In genomic region chr19:44141191-44142013, GRCh38 we compare ENCODE assay signal across 8 cellular contexts. TPM values are rescaled to one million over a fixed set of nuclear protein-coding genes. Genes with fewer than 3 reads are reported as not detected.
DNase-seq lines count a peak whose midpoint lies in the region; ATAC-seq and TF ChIP-seq lines count a peak whose summit lies in the region.

Gene ZNF234, plus strand, starts transcription at chr19:44141554. Its CDS starts 3,079 bp downstream, at chr19:44144633.

- peak; percentile 88 for DNase-seq in GM10248 (ENCODE audit: extremely low spot score)
- DNase-seq in NCI-H345 treated with DMSO at 0.1 percent for 48 hours (lab: John Stamatoyannopoulos, UW; ENCODE audit: unreplicated experiment): peak; percentile 35
- DNase-seq in activated CD4-positive, alpha-beta T cell treated with anti-CD3 and anti-CD28 coated beads, Interleukin-2, amount 10 ng/mL, durations not matched to agents 24 days and 14 days: peak; percentile 90
- DNase-seq in colonic mucosa: peak; percentile 91
- peak; percentile 80 to 83 for DNase-seq in left colon
- DNase-seq in stimulated activated CD4-positive, alpha-beta T cell treated with anti-CD3 and anti-CD28 coated beads, Interleukin-1b, Interleukin-23, amount 100 ng/mL, for 1 hour (ENCODE audit: low read depth in 2 of 2): peak; percentile 14 to 42
- DNase-seq in SKM-1 treated with dmso at 0.1 percent for 144 hours (lab: John Stamatoyannopoulos, UW; ENCODE audit: unreplicated experiment): no peak

- H3K4me3 ChIP-seq in colonic mucosa: peak within 1 kb of the TSS; percentile 93

- peak within 1 kb of the TSS; percentile 65 for H3K27ac ChIP-seq in colonic mucosa

- H3K4me1 Mint-ChIP-seq in activated CD4-positive, alpha-beta T cell treated with anti-CD3 and anti-CD28 coated beads, Interleukin-2, amount 10 ng/mL, durations not matched to agents 24 days and 14 days: peaks cover 15% of the 10 kb centered on the region

- H3K4me3 Mint-ChIP-seq in activated CD4-positive, alpha-beta T cell treated with anti-CD3 and anti-CD28 coated beads, Interleukin-2, amount 10 ng/mL, durations not matched to agents 24 days and 14 days: peak within 1 kb of the TSS; percentile 92

- H3K27ac Mint-ChIP-seq in activated CD4-positive, alpha-beta T cell treated with anti-CD3 and anti-CD28 coated beads, Interleukin-2, amount 10 ng/mL, durations not matched to agents 24 days and 14 days: peak within 1 kb of the TSS; percentile 94

- H3K4me1 ChIP-seq in colonic mucosa: peaks cover 12% of the 10 kb centered on the region

- ATAC-seq in HG02870 (IDR thresholded peaks at IDR 0.05; ENCODE audit: unreplicated experiment) (peak; percentile 72), left colon (peak; percentile 98)

- H3K27me3 ChIP-seq in colonic mucosa: no peaks in the 10 kb centered on the region

- H3K9me3 ChIP-seq in colonic mucosa: no peaks in the 10 kb centered on the region

- H3K36me3 Mint-ChIP-seq in activated CD4-positive, alpha-beta T cell treated with anti-CD3 and anti-CD28 coated beads, Interleukin-2, amount 10 ng/mL, durations not matched to agents 24 days and 14 days (ENCODE audit: low read depth): peaks cover 33% of the 10 kb centered on the region

- no peaks in the 10 kb centered on the region for H3K27me3 Mint-ChIP-seq in activated CD4-positive, alpha-beta T cell treated with anti-CD3 and anti-CD28 coated beads, Interleukin-2, amount 10 ng/mL, durations not matched to agents 24 days and 14 days

- H3K9me3 Mint-ChIP-seq in activated CD4-positive, alpha-beta T cell treated with anti-CD3 and anti-CD28 coated beads, Interleukin-2, amount 10 ng/mL, durations not matched to agents 24 days and 14 days: peaks cover 37% of the 10 kb centered on the region

- H3K9ac ChIP-seq in colonic mucosa (ENCODE audit: low read depth in 2 of 2, low read length in 2 of 2): peak within 1 kb of the TSS; percentile 83 to 92

- TF ChIP-seq CTCF in GM10248 (IDR thresholded peaks at IDR 0.05; ENCODE audit: control extremely low read depth, extremely low read depth, low read depth, missing control alignments): no peak
- no peak for TF ChIP-seq CTCF in colonic mucosa (IDR thresholded peaks at IDR 0.05)

- intact Hi-C loops in activated CD4-positive, alpha-beta T cell treated with anti-CD3 and anti-CD28 coated beads, Interleukin-2, amount 10 ng/mL, durations not matched to agents 24 days and 14 days (cut with micrococcal nuclease): loop anchor here (1.0 kb wide), 2 partner anchors 23 to 28 kb away; partner anchors contain the start of gene ZNF225
- intact Hi-C loops in colonic mucosa (cut with DNase I) (no loop called here), left colon (cut with DNase I, micrococcal nuclease) (no loop called here)

- CTCF ChIA-PET in GM10248 (lab: Yijun Ruan, JAX): interaction anchor here (1.1 kb wide), 1 partner anchor 10 kb away, joined by 4 read pairs; no protein-coding TSS in a partner anchor

- POLR2A ChIA-PET in GM10248 (lab: Yijun Ruan, JAX): interaction anchor here (1.0 kb wide), 2 partner anchors 23 to 207 kb away, joined by 3 read pairs; partner anchors contain the start of genes ZNF226 and ZNF45

- no peaks in the 10 kb centered on the region for H3K36me3 ChIP-seq in colonic mucosa

RNA-seq across cellular contexts. Expression of gene ZNF234, which starts in this region (rescaled TPM):
- total RNA-seq in activated CD4-positive, alpha-beta T cell treated with anti-CD3 and anti-CD28 coated beads, Interleukin-2, amount 10 ng/mL, durations not matched to agents 24 days and 14 days: 10.9 and 12.9 TPM in 2 replicates
- total RNA-seq in colonic mucosa (1 to 10 TPM; 6.3 to 7.5 TPM), left colon (1 to 10 TPM; 7.6 to 7.7 TPM)
